13 cellular contexts compared by ENCODE assay signal in genomic region chr15:58520936-58521292, GRCh38.
DNase-seq lines count a peak whose midpoint lies in the region; ATAC-seq and TF ChIP-seq lines count a peak whose summit lies in the region.
"Had no signal": no experiment of that assay in that cellular context is flagged by ENCODE, and none has a peak within 500 bp of the region (broad histone marks: within the 10 kb centered on the region; RNA-seq: fewer than 3 reads in every experiment).

No MANE protein-coding gene starts in this region.

- peak overlapping the region; percentile 80 to 97 (median 94) for H3K27ac ChIP-seq in BLaER1 treated with 17β-estradiol and CSF1 and Interleukin-3, amounts not matched to agents 10 nM and 100 nM
- H3K27ac ChIP-seq in cingulate gyrus (ENCODE audit: low read depth, low read length) = peak overlapping the region; percentile 41
- peak overlapping the region; percentile 81 for H3K27ac ChIP-seq in mesodermal cell (ENCODE audit: low read depth, low read length, severe bottlenecking)
- H3K27ac ChIP-seq: Peyer's patch had no signal

- no peak for ATAC-seq in activated CD4-positive, CD25-positive, alpha-beta regulatory T cell treated with anti-CD3 and anti-CD28 coated beads, Interleukin-2, amount 50 U/mL, for 24 hours

- peaks cover 65 to 100% (median 88%) of the 10 kb centered on the region in 10 experiments for H3K4me1 ChIP-seq in BLaER1 treated with 17β-estradiol and CSF1 and Interleukin-3, amounts not matched to agents 10 nM and 100 nM
- peaks cover 36% of the 10 kb centered on the region for H3K4me1 ChIP-seq in mesodermal cell (ENCODE audit: control insufficient read depth, insufficient read depth, low read length, poor library complexity, severe bottlenecking)
- H3K4me1 ChIP-seq: Peyer's patch had no signal

- H4K20me1 ChIP-seq in BLaER1 treated with 17β-estradiol and CSF1 and Interleukin-3, amounts not matched to agents 10 nM and 100 nM = no peaks in the 10 kb centered on the region

- H3K9ac ChIP-seq in BLaER1 treated with 17β-estradiol and CSF1 and Interleukin-3, amounts not matched to agents 10 nM and 100 nM = peak overlapping the region; percentile 76 to 88 (median 85)

- TF ChIP-seq CTCF in NB4 (IDR thresholded peaks at IDR 0.05; ENCODE audit: low read depth, low read length) = no peak

- 59 to 72% methylated on average over 2 to 3 of the region's 4 CpGs for WGBS in mesodermal cell (ENCODE audit: insufficient coverage in 2 of 2), 2 experiments

- no peak for TF ChIP-seq POLR2A in NB4 (IDR thresholded peaks at IDR 0.05; ENCODE audit: extremely low read depth, insufficient read length)

- H3K9me3 ChIP-seq in BLaER1 treated with 17β-estradiol and CSF1 and Interleukin-3, amounts not matched to agents 10 nM and 100 nM (replicated peaks in 1 of 11) = peaks cover 0 to 17% (median 14%) of the 10 kb centered on the region in 11 experiments; a peak in 17 of 22 replicates
- H3K9me3 ChIP-seq in mesodermal cell (ENCODE audit: control insufficient read depth, low read length) = no peaks in the 10 kb centered on the region
- H3K9me3 ChIP-seq: Peyer's patch had no signal

- H3K4me3 ChIP-seq in BLaER1 treated with 17β-estradiol and CSF1 and Interleukin-3, amounts not matched to agents 10 nM and 100 nM = peak overlapping the region; percentile 28 to 67 (median 55)
- H3K4me3 ChIP-seq in NB4 (ENCODE audit: low read depth, low read length) = peak overlapping the region; percentile 48
- no peak overlapping the region for H3K4me3 ChIP-seq in mesodermal cell (ENCODE audit: extremely low read depth, insufficient read depth, low read length, poor library complexity, severe bottlenecking)
- H3K4me3 ChIP-seq: Peyer's patch had no signal

- DNase-seq in NB4 (ENCODE audit: low read depth) (no peak), NCI-H1694 (lab: John Stamatoyannopoulos, UW) (no peak), amniotic stem cell (lab: John Stamatoyannopoulos, UW) (no peak)
- DNase-seq in stimulated activated CD4-positive, alpha-beta T cell treated with anti-CD3 and anti-CD28 coated beads, Interleukin-2, amount 100 ng/mL, for 24 hours = no peak
- DNase-seq: effector memory CD4-positive, alpha-beta T cell; NCI-H1105; NCI-H2227 treated with DMSO at 0.1 percent for 48 hours; stimulated activated CD4-positive, alpha-beta T cell treated with anti-CD3 and anti-CD28 coated beads, Interleukin-2, amount 100 ng/mL, for 48 hours had no signal

- peak overlapping the region; percentile 85 to 98 (median 94) for H3K4me2 ChIP-seq in BLaER1 treated with 17β-estradiol and CSF1 and Interleukin-3, amounts not matched to agents 10 nM and 100 nM

- H3K27me3 ChIP-seq in BLaER1 treated with 17β-estradiol and CSF1 and Interleukin-3, amounts not matched to agents 10 nM and 100 nM = no peaks in the 10 kb centered on the region
- H3K27me3 ChIP-seq: Peyer's patch had no signal

- H3K36me3 ChIP-seq in BLaER1 treated with 17β-estradiol and CSF1 and Interleukin-3, amounts not matched to agents 10 nM and 100 nM = no peaks in the 10 kb centered on the region
- H3K36me3 ChIP-seq in mesodermal cell (ENCODE audit: control insufficient read depth, insufficient read depth, low read length) = no peaks in the 10 kb centered on the region
- H3K36me3 ChIP-seq: Peyer's patch had no signal

Comparison
In these comparisons a context has a peak if more than half of its experiments do, and no peak if none do; other contexts are left out.
1. H3K27ac ChIP-seq: peak in every context shown above with its lines; median percentile 94 in BLaER1 treated with 17β-estradiol and CSF1 and Interleukin-3, amounts not matched to agents 10 nM and 100 nM; 81 in mesodermal cell; 41 in cingulate gyrus.